Comparison of ENCODE assay signal across 8 cellular contexts in the genomic region with DNA sequence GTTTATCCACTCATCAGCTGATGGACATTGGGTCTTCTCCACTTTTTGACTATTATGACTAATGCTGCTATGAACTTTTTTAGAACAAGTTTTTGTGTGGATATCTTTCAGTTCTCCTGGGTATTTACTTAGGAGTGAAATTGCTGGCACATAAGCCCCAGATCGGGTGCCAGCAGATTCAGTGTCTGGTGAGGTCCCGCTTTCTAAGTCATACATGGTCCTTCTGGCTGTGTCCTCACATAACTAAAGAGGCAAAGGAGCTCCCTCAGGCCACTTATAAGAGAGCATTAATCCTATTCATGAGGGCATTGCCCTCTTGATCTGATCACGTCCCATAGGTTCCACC. TPM values are rescaled to one million over a fixed set of nuclear protein-coding genes. Genes with fewer than 3 reads are reported as not detected.
DNase-seq lines count a peak whose midpoint lies in the region; ATAC-seq and TF ChIP-seq lines count a peak whose summit lies in the region.

No MANE protein-coding gene starts in this region.

- H3K36me3 Mint-ChIP-seq in memory B cell: peaks cover 18% of the 10 kb centered on the region

- peaks cover 9% of the 10 kb centered on the region for H3K9me3 Mint-ChIP-seq in memory B cell

- DNase-seq in left ventricle myocardium inferior: no peak
- DNase-seq in Right ventricle myocardium superior: no peak
- no peak for DNase-seq in memory B cell (ENCODE audit: low spot score in 2 of 2)
- DNase-seq in aorta: no peak
- DNase-seq in COR-L47 (lab: John Stamatoyannopoulos, UW): no peak
- DNase-seq in pons (ENCODE audit: low spot score): no peak

- ATAC-seq in Right ventricle myocardium superior (ENCODE audit: poor library complexity) (no peak), memory B cell (ENCODE audit: low read depth) (no peak), aorta (ENCODE audit: low FRiP score) (no peak), GM21528 (IDR thresholded peaks at IDR 0.05; ENCODE audit: low FRiP score, unreplicated experiment) (no peak)

- H3K4me1 ChIP-seq in left ventricle myocardium inferior (peaks cover 34% of the 10 kb centered on the region), aorta (ENCODE audit: control insufficient read depth in 1 of 2, insufficient read depth in 2 of 2, low read length in 2 of 2) (peaks cover 2 to 4% of the 10 kb centered on the region in 2 donors)

- H3K4me3 Mint-ChIP-seq in memory B cell: peak overlapping the region; percentile 98

- TF ChIP-seq CTCF in left ventricle myocardium inferior (IDR thresholded peaks at IDR 0.05; ENCODE audit: borderline replicate concordance): no peak

- peaks cover 14% of the 10 kb centered on the region for H3K4me1 Mint-ChIP-seq in memory B cell

- H3K27me3 Mint-ChIP-seq in memory B cell: no peaks in the 10 kb centered on the region

- peaks cover 33% of the 10 kb centered on the region for H3K36me3 ChIP-seq in left ventricle myocardium inferior
- H3K36me3 ChIP-seq in aorta (ENCODE audit: control insufficient read depth in 1 of 2, insufficient read depth in 2 of 2, low read length in 1 of 2): peaks cover 7 to 8% of the 10 kb centered on the region in 2 donors

- H3K9me3 ChIP-seq in left ventricle myocardium inferior (replicated peaks) (peaks cover 79% of the 10 kb centered on the region), aorta (ENCODE audit: control insufficient read depth, low read length) (peaks cover 10% of the 10 kb centered on the region)

- no peaks in the 10 kb centered on the region for H3K27me3 ChIP-seq in left ventricle myocardium inferior (ENCODE audit: low read depth)
- H3K27me3 ChIP-seq in aorta (ENCODE audit: control insufficient read depth in 1 of 2, insufficient read depth in 2 of 2, low read length in 1 of 2): no peaks in the 10 kb centered on the region

- H3K4me3 ChIP-seq in left ventricle myocardium inferior (peak overlapping the region; percentile 85), aorta (ENCODE audit: low read length in 2 of 2) (peak overlapping the region; percentile 11 to 53)

- H3K27ac Mint-ChIP-seq in memory B cell: peak overlapping the region; percentile 97

- intact Hi-C loops in left ventricle myocardium inferior (cut with micrococcal nuclease): no loop called here
- intact Hi-C loops in Right ventricle myocardium superior (cut with DNase I): no loop called here
- intact Hi-C loops in aorta (cut with DNase I): loop anchor here (2.0 to 10.0 kb wide), 4 partner anchors 49 to 191 kb away; a partner anchor contains a TSS

- peak overlapping the region; percentile 90 for H3K27ac ChIP-seq in left ventricle myocardium inferior (replicated peaks)
- peak overlapping the region; percentile 74 for H3K27ac ChIP-seq in angular gyrus (ENCODE audit: low read depth, low read length)
- H3K27ac ChIP-seq in aorta (ENCODE audit: low read depth in 1 of 2, low read length in 2 of 2): peak overlapping the region in 1 of 2 donors; percentile 57

- WGBS in aorta, 2 donors: 59 to 70% methylated on average over 3 of the region's 3 CpGs

RNA-seq across cellular contexts. Expression of a gene that starts 0.6 kb away (rescaled TPM):
- total RNA-seq in left ventricle myocardium inferior (17.8 TPM), Right ventricle myocardium superior (14.9 TPM), aorta (10 to 100 TPM; 15.8 to 23.6 TPM)
- polyA plus RNA-seq in aorta: 10 to 100 TPM in 1 of 2 donors, 1 to 10 TPM in 1; 9.5 to 28.2 TPM

RNA-seq across cellular contexts. Expression of a gene that starts 22.9 kb away (rescaled TPM):
- total RNA-seq in left ventricle myocardium inferior (8.7 TPM), Right ventricle myocardium superior (8.1 TPM), aorta (10 to 100 TPM in 1 of 2 donors, 1 to 10 TPM in 1; 9.6 to 18.5 TPM)
- 1 to 10 TPM; 2.3 to 2.5 TPM for polyA plus RNA-seq in aorta

RNA-seq across cellular contexts. Expression of a gene that starts 48.0 kb away (rescaled TPM):
- total RNA-seq in left ventricle myocardium inferior: 10.4 TPM
- 12.6 TPM for total RNA-seq in Right ventricle myocardium superior
- 10 to 100 TPM; 17.9 to 27.5 TPM for total RNA-seq in aorta
- 1 to 10 TPM; 5.0 to 6.6 TPM for polyA plus RNA-seq in aorta

RNA-seq across cellular contexts. Expression of a gene that starts 51.1 kb away (rescaled TPM):
- total RNA-seq in left ventricle myocardium inferior: 2.6 TPM
- total RNA-seq in Right ventricle myocardium superior: 3.0 TPM
- 1 to 10 TPM; 4.5 to 8.8 TPM for total RNA-seq in aorta
- polyA plus RNA-seq in aorta: 1 to 10 TPM in 1 of 2 donors, under 1 TPM in 1; 0.50 to 2.6 TPM

Comparison
In these comparisons a context has a peak if more than half of its experiments do, and no peak if none do; other contexts are left out.
1. intact Hi-C loops: an anchor here in aorta (2.0 to 10.0 kb wide); none called in left ventricle myocardium inferior and Right ventricle myocardium superior.